ENCODE assay signal across 1 cellular context in the genomic region with DNA sequence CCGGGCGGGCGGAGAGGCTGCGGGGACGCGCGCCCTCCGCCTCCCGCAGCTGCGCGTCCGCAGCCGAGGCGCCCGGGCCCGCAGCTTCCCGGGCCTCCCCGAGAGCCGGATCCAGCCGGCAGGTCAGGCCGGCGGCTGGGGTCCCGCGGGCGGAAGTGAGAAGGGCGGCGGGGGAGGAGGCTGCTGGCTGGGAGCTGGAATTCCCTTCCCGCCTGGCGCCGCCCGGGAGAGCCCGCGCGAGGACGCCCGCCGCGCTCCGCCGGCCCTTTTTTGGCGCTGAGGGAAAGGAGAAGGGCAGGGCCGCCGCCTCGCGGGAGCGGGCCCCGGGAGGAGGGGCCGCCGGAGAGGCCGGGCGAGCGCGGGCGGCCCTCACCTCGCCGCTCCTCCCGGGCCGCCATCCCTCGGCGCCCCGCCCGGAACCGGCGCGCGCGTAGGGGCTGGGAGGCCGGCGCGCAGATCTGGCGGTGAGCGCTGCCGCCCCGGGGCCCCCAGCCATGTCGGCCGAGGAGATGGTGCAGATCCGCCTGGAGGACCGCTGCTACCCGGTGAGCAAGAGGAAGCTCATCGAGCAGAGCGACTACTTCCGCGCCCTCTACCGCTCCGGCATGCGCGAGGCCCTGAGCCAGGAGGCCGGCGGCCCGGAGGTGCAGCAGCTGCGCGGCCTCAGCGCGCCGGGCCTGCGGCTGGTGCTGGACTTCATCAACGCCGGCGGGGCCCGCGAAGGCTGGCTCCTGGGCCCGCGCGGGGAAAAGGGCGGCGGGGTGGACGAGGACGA.
A peak's percentile ranks its signal among the peaks of the same experiment; 100 is the strongest.
TF ChIP-seq lines count a peak whose summit lies in the region.

A gene with protein sequence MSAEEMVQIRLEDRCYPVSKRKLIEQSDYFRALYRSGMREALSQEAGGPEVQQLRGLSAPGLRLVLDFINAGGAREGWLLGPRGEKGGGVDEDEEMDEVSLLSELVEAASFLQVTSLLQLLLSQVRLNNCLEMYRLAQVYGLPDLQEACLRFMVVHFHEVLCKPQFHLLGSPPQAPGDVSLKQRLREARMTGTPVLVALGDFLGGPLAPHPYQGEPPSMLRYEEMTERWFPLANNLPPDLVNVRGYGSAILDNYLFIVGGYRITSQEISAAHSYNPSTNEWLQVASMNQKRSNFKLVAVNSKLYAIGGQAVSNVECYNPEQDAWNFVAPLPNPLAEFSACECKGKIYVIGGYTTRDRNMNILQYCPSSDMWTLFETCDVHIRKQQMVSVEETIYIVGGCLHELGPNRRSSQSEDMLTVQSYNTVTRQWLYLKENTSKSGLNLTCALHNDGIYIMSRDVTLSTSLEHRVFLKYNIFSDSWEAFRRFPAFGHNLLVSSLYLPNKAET (plus strand): TSS at position 397 of the 775 bp plus-strand sequence. CDS start 98 bp downstream, at position 495.
A gene (minus strand): TSS at position 400 of the 775 bp plus-strand sequence. CDS start 8,960 bp downstream, outside the sequence.

TF ChIP-seq in HCT116, 20 proteins besides CTCF, POLR2A, EP300 and RAD21 (continued from another document):
- TF ChIP-seq, protein P1, sequence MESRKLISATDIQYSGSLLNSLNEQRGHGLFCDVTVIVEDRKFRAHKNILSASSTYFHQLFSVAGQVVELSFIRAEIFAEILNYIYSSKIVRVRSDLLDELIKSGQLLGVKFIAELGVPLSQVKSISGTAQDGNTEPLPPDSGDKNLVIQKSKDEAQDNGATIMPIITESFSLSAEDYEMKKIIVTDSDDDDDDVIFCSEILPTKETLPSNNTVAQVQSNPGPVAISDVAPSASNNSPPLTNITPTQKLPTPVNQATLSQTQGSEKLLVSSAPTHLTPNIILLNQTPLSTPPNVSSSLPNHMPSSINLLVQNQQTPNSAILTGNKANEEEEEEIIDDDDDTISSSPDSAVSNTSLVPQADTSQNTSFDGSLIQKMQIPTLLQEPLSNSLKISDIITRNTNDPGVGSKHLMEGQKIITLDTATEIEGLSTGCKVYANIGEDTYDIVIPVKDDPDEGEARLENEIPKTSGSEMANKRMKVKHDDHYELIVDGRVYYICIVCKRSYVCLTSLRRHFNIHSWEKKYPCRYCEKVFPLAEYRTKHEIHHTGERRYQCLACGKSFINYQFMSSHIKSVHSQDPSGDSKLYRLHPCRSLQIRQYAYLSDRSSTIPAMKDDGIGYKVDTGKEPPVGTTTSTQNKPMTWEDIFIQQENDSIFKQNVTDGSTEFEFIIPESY (IDR thresholded peaks at IDR 0.05; ENCODE audit: extremely low read depth, insufficient replicate concordance, low read length), result no peak
- TF ChIP-seq CBX3 (IDR thresholded peaks at IDR 0.05; ENCODE audit: low read depth) (no peak), EZH2phosphoT487 (IDR thresholded peaks at IDR 0.05; ENCODE audit: borderline replicate concordance) (no peak), SP1 (IDR thresholded peaks at IDR 0.05; ENCODE audit: low read depth) (no peak), SIN3A (IDR thresholded peaks at IDR 0.05; ENCODE audit: low read depth) (peak; percentile 50; the same call in 1 of the 2 replicates), TCF7L2 (IDR thresholded peaks at IDR 0.05; ENCODE audit: borderline replicate concordance, extremely low read depth, insufficient read depth, insufficient read length) (no peak), EZH2 (IDR thresholded peaks at IDR 0.05) (no peak), JUND (IDR thresholded peaks at IDR 0.05) (no peak), ELF1 (IDR thresholded peaks at IDR 0.05; ENCODE audit: borderline replicate concordance, low read depth) (no peak), POLR2AphosphoS5 (IDR thresholded peaks at IDR 0.05; ENCODE audit: low read depth, low read length) (peak; percentile 44; the same call in 1 of the 2 replicates), YY1 (IDR thresholded peaks at IDR 0.05; ENCODE audit: extremely low read depth, insufficient replicate concordance, low read depth, low read length) (no peak), CEBPB (IDR thresholded peaks at IDR 0.05; ENCODE audit: low read depth) (no peak), FOSL1 (IDR thresholded peaks at IDR 0.05; ENCODE audit: low read depth) (no peak), EGR1 (IDR thresholded peaks at IDR 0.05; ENCODE audit: low read depth) (peak; percentile 19; the same call in 1 of the 2 replicates), ZFX (IDR thresholded peaks at IDR 0.05) (peak; percentile 98), SRF (IDR thresholded peaks at IDR 0.05; ENCODE audit: low read depth) (no peak)
- TF ChIP-seq, protein P2, sequence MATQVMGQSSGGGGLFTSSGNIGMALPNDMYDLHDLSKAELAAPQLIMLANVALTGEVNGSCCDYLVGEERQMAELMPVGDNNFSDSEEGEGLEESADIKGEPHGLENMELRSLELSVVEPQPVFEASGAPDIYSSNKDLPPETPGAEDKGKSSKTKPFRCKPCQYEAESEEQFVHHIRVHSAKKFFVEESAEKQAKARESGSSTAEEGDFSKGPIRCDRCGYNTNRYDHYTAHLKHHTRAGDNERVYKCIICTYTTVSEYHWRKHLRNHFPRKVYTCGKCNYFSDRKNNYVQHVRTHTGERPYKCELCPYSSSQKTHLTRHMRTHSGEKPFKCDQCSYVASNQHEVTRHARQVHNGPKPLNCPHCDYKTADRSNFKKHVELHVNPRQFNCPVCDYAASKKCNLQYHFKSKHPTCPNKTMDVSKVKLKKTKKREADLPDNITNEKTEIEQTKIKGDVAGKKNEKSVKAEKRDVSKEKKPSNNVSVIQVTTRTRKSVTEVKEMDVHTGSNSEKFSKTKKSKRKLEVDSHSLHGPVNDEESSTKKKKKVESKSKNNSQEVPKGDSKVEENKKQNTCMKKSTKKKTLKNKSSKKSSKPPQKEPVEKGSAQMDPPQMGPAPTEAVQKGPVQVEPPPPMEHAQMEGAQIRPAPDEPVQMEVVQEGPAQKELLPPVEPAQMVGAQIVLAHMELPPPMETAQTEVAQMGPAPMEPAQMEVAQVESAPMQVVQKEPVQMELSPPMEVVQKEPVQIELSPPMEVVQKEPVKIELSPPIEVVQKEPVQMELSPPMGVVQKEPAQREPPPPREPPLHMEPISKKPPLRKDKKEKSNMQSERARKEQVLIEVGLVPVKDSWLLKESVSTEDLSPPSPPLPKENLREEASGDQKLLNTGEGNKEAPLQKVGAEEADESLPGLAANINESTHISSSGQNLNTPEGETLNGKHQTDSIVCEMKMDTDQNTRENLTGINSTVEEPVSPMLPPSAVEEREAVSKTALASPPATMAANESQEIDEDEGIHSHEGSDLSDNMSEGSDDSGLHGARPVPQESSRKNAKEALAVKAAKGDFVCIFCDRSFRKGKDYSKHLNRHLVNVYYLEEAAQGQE (IDR thresholded peaks at IDR 0.05; ENCODE audit: low read depth), result no peak
